8 cellular contexts compared by ENCODE assay signal in the genomic region with DNA sequence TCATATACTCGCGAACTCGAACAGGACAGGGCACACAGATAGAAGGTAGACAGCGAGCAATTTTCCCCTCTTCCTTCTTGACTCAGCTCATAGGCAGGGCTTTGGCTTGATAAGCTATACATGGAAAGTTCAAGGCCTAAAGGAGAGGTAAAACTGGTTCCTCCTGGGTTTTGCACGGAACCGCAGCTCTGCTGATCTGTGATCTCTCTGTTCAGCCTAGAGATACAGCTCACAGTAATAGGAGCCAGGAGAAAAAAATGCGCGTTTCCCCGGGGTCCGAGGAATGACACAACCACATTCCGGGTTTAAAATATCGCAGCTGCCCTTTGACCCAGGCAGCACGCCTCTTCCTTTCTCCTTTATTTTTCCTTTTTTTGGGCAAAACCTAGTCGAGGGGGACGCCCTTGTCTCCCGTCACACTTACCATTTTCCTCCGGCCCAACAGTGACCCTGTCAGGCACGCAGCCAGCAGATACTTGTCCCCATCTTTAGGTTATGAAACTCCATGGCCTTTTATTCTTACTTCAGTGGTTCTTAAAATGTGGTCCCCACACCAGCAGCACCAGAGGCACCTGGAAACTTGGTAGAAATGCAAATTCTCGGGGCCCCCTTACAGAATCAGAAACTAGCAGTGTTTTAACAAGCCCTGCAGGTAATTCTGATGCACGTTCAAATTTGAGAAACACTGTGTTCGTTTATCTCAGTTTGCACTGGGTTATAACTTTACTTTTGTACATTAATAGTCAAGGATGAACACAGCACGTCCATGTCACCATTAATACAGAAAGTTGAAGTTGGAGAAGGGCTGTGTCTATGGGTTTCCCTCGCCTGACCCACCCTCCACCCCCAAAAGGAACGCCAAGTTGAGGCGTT. TPM values are rescaled to one million over a fixed set of nuclear protein-coding genes. Genes with fewer than 3 reads are reported as not detected.
DNase-seq lines count a peak whose midpoint lies in the region; ATAC-seq, FAIRE-seq and TF ChIP-seq lines count a peak whose summit lies in the region.

No MANE protein-coding gene starts in this region.

- intact Hi-C loops in GM12878 (cut with micrococcal nuclease; ENCODE audit: unreplicated experiment) = loop anchor here (2.0 to 10.0 kb wide), 4 partner anchors 16 to 284 kb away; a partner anchor contains a TSS

- peak overlapping the region; percentile 80 for H2AFZ ChIP-seq in GM12878 (ENCODE audit: control insufficient read depth, low read depth, low read length)

- TSS peak; percentile 84 for BruUV-seq in GM12878 (replicated peaks; lab: Mats Ljungman, UMichigan)

- H3K27ac Mint-ChIP-seq in stimulated activated effector memory CD8-positive, alpha-beta T cell treated with anti-CD3 and anti-CD28 coated beads, Interleukin-12 subunit alpha, Interleukin-12 subunit beta, amount 100 ng/mL, for 72 hours = peak overlapping the region; percentile 100

- H3K9me3 Mint-ChIP-seq in stimulated activated effector memory CD8-positive, alpha-beta T cell treated with anti-CD3 and anti-CD28 coated beads, Interleukin-12 subunit alpha, Interleukin-12 subunit beta, amount 100 ng/mL, for 72 hours = no peaks in the 10 kb centered on the region

- no peaks in the 10 kb centered on the region for H3K9me3 ChIP-seq in GM12878 (replicated peaks; ENCODE audit: control insufficient read depth, insufficient read depth, low read length)

- no peak for TF ChIP-seq RAD21 in GM12878 (IDR thresholded peaks at IDR 0.05; ENCODE audit: insufficient read depth, low read depth, low read length)

- H3K4me2 ChIP-seq in GM12878 (ENCODE audit: control insufficient read depth, insufficient read depth) = peak overlapping the region; percentile 83

- POLR2A ChIA-PET in GM12878 (lab: Charles Lee) = interaction anchor here (0.7 to 6.3 kb wide), 10 partner anchors 14 to 118 kb away, joined by 3 to 61 read pairs (median 5); a partner anchor contains a TSS

- TF ChIP-seq POLR2A in GM12878 (IDR thresholded peaks at IDR 0.05; ENCODE audit: low read depth, low read length) = no peak

- in situ Hi-C loops in GM12878 (cut with MboI) = no loop called here

- CTCF ChIA-PET in GM12878 (lab: Yijun Ruan, JAX) = interaction anchor here (0.6 to 5.4 kb wide), 13 partner anchors 10 to 330 kb away, joined by 3 to 27 read pairs (median 5); a partner anchor contains a TSS

- H3K27me3 ChIP-seq in GM12878 (replicated peaks in 1 of 2; ENCODE audit: control insufficient read depth in 2 of 2, insufficient read depth in 2 of 2, low read length in 1 of 2) = no peaks in the 10 kb centered on the region

- peaks cover 0 to 9% of the 10 kb centered on the region in 2 experiments; a peak in 1 of 4 replicates for H3K36me3 ChIP-seq in GM12878 (ENCODE audit: control insufficient read depth in 2 of 2, insufficient read depth in 2 of 2, low read length in 1 of 2)

- H4K20me1 ChIP-seq in GM12878 (ENCODE audit: control insufficient read depth, insufficient read depth) = peaks cover 10% of the 10 kb centered on the region; the same call in 1 of the 2 replicates

- peak; percentile 4 for ATAC-seq in GM12878
- no peak for ATAC-seq in stimulated activated effector memory CD8-positive, alpha-beta T cell treated with anti-CD3 and anti-CD28 coated beads, Interleukin-12 subunit alpha, Interleukin-12 subunit beta, amount 100 ng/mL, for 72 hours
- ATAC-seq in HG03159 (IDR thresholded peaks at IDR 0.05; ENCODE audit: unreplicated experiment) = no peak

- peak overlapping the region; percentile 87 for H3K4me3 ChIP-seq in GM12878

- TF ChIP-seq EP300 in GM12878 (IDR thresholded peaks at IDR 0.05; ENCODE audit: borderline replicate concordance in 1 of 2, control insufficient read depth in 1 of 2, low read depth in 2 of 2, low read length in 2 of 2) = no peak

- 1% methylated on average over 25 of the region's 25 CpGs for WGBS in GM12878 (ENCODE audit: insufficient coverage, insufficient replicate concordance, low lambda C conversion rate, missing lambda C conversion rate)

- H3K4me1 Mint-ChIP-seq in stimulated activated effector memory CD8-positive, alpha-beta T cell treated with anti-CD3 and anti-CD28 coated beads, Interleukin-12 subunit alpha, Interleukin-12 subunit beta, amount 100 ng/mL, for 72 hours = peaks cover 46% of the 10 kb centered on the region

- FAIRE-seq in GM12878 (lab: Jason Lieb, UNC) = peak; percentile 72

- H3K27ac ChIP-seq in GM12878 (ENCODE audit: control insufficient read depth, insufficient read depth) = peak overlapping the region; percentile 98

- peak overlapping the region; percentile 98 for H3K4me3 Mint-ChIP-seq in stimulated activated effector memory CD8-positive, alpha-beta T cell treated with anti-CD3 and anti-CD28 coated beads, Interleukin-12 subunit alpha, Interleukin-12 subunit beta, amount 100 ng/mL, for 72 hours

- peaks cover 68% of the 10 kb centered on the region for H3K36me3 Mint-ChIP-seq in stimulated activated effector memory CD8-positive, alpha-beta T cell treated with anti-CD3 and anti-CD28 coated beads, Interleukin-12 subunit alpha, Interleukin-12 subunit beta, amount 100 ng/mL, for 72 hours

- RAD21 ChIA-PET in GM12878 (lab: Charles Lee; ENCODE audit: unreplicated experiment) = interaction anchor here (0.9 to 4.9 kb wide), 12 partner anchors 14 to 285 kb away, joined by 3 to 37 read pairs (median 5); a partner anchor contains a TSS

- SMC1A ChIA-PET in GM12878 (lab: Charles Lee; ENCODE audit: uncharacterized antibody, unreplicated experiment) = interaction anchor here (1.2 to 4.7 kb wide), 10 partner anchors 10 to 285 kb away, joined by 3 to 23 read pairs (median 7); a partner anchor contains a TSS

- peak; percentile 54 to 78 for DNase-seq in NCI-H2081 (lab: John Stamatoyannopoulos, UW)
- DNase-seq in NCI-H2081 treated with DMSO at 0.1 percent for 48 hours (lab: John Stamatoyannopoulos, UW) = no peak
- peak; percentile 67 for DNase-seq in NCI-H1105 treated with DMSO at 0.1 percent for 48 hours (lab: John Stamatoyannopoulos, UW)
- peak; percentile 51 for DNase-seq in GM12878 (ENCODE audit: low read depth, low spot score)
- DNase-seq in inferior parietal cortex (ENCODE audit: extremely low spot score) = peak; percentile 53
- DNase-seq in stimulated activated effector memory CD8-positive, alpha-beta T cell treated with anti-CD3 and anti-CD28 coated beads, Interleukin-12 subunit alpha, Interleukin-12 subunit beta, amount 100 ng/mL, for 72 hours (ENCODE audit: low spot score in 2 of 2) = no peak
- no peak for DNase-seq in DMS79 (lab: John Stamatoyannopoulos, UW)

- peaks cover 33% of the 10 kb centered on the region for H3K79me2 ChIP-seq in GM12878 (ENCODE audit: control insufficient read depth, insufficient read depth, low read length)

- peaks cover 22% of the 10 kb centered on the region for H3K4me1 ChIP-seq in GM12878 (ENCODE audit: control insufficient read depth, insufficient read depth, low read length)

- TF ChIP-seq CTCF in GM12878 (IDR thresholded peaks at IDR 0.05 in 2 of 3, conservative IDR thresholded peaks at IDR 0.05 in 1 of 3; ENCODE audit: control insufficient read depth in 2 of 3, extremely low read depth in 1 of 3, insufficient read depth in 1 of 3, low read depth in 3 of 3, low read length in 3 of 3) = no peak

- H3K9ac ChIP-seq in GM12878 (ENCODE audit: control insufficient read depth, insufficient read depth, low read length) = peak overlapping the region; percentile 93

RNA-seq across cellular contexts. Expression of a gene that starts 1.5 kb away (rescaled TPM):
- 86.9 and 95.9 TPM in 2 replicates for total RNA-seq in GM12878 (2013; cell fraction: nucleolus; rRNA removed)
- total RNA-seq in GM12878 (2014; rRNA removed) (40.9 and 42.3 TPM in 2 replicates), GM12878 (2014; rRNA removed; fragmentation: Illumina TruSeq; extraction: Trizol) (33.8 and 37.6 TPM in 2 replicates), GM12878 (2021) (105 and 114 TPM in 2 replicates)
- polyA plus RNA-seq in GM12878 (2011; ENCODE audit: low read depth) = 52.3 TPM
- polyA plus RNA-seq in GM12878 (2011; rRNA removed) (39.4 and 47.7 TPM in 2 replicates), GM12878 (2014; fragmentation: Illumina TruSeq; extraction: Trizol) (69.5 and 81.8 TPM in 2 replicates), GM12878 (2014; fragmentation: Nextera tagmentation; extraction: Ambion mirVana) (10 to 100 TPM; 21.0 to 27.0 TPM), GM12878 (2014; rRNA removed) (78.9 and 85.4 TPM in 2 replicates), GM12878 (2016; fragmentation: Nextera tagmentation; extraction: Ambion mirVana) (10 to 100 TPM; 70.8 to 74.5 TPM)
- polyA plus RNA-seq in GM12878 (2011; cell fraction: cytosol; rRNA removed) = 88.5 and 98.7 TPM in 2 replicates
- polyA plus RNA-seq in GM12878 (2011; cell fraction: nucleus; rRNA removed) = 47.3 and 65.2 TPM in 2 replicates
- 89.6 and 99.7 TPM in 2 replicates for polyA plus RNA-seq in GM12878 (2012)
- polyA minus RNA-seq in GM12878 (2011; rRNA and poly(A)+ RNA removed) = 53.3 and 89.4 TPM in 2 replicates
- 35.5 and 39.2 TPM in 2 replicates for polyA minus RNA-seq in GM12878 (2011; cell fraction: cytosol; rRNA and poly(A)+ RNA removed)
- polyA minus RNA-seq in GM12878 (2011; cell fraction: nucleus; rRNA and poly(A)+ RNA removed) = 19.1 and 33.7 TPM in 2 replicates

RNA-seq across cellular contexts. Expression of a gene that starts 14.8 kb away (rescaled TPM):
- total RNA-seq in GM12878 (2013; cell fraction: nucleolus; rRNA removed) = 251 and 278 TPM in 2 replicates
- total RNA-seq in GM12878 (2014; rRNA removed) (2,317 and 2,414 TPM in 2 replicates), GM12878 (2014; rRNA removed; fragmentation: Illumina TruSeq; extraction: Trizol) (3,231 and 3,325 TPM in 2 replicates), GM12878 (2021) (2,200 and 2,256 TPM in 2 replicates)
- polyA plus RNA-seq in GM12878 (2011; ENCODE audit: low read depth) = 15,073 TPM
- polyA plus RNA-seq in GM12878 (2011; rRNA removed) (2,867 and 3,528 TPM in 2 replicates), GM12878 (2014; fragmentation: Illumina TruSeq; extraction: Trizol) (4,821 and 5,052 TPM in 2 replicates), GM12878 (2014; fragmentation: Nextera tagmentation; extraction: Ambion mirVana) (1,000 to 10,000 TPM; 3,319 to 3,754 TPM), GM12878 (2014; rRNA removed) (3,219 and 3,296 TPM in 2 replicates), GM12878 (2016; fragmentation: Nextera tagmentation; extraction: Ambion mirVana) (1,000 to 10,000 TPM; 2,341 to 2,536 TPM)
- polyA plus RNA-seq in GM12878 (2011; cell fraction: cytosol; rRNA removed) = 1,769 and 1,817 TPM in 2 replicates
- 668 and 763 TPM in 2 replicates for polyA plus RNA-seq in GM12878 (2011; cell fraction: nucleus; rRNA removed)
- polyA plus RNA-seq in GM12878 (2012) = 4,332 and 4,612 TPM in 2 replicates
- 682 and 694 TPM in 2 replicates for polyA minus RNA-seq in GM12878 (2011; rRNA and poly(A)+ RNA removed)
- polyA minus RNA-seq in GM12878 (2011; cell fraction: cytosol; rRNA and poly(A)+ RNA removed) = 326 and 362 TPM in 2 replicates
- 94.9 and 131 TPM in 2 replicates for polyA minus RNA-seq in GM12878 (2011; cell fraction: nucleus; rRNA and poly(A)+ RNA removed)

RNA-seq across cellular contexts. Expression of a gene that starts 43.2 kb away (rescaled TPM):
- 35.9 and 43.1 TPM in 2 replicates for total RNA-seq in GM12878 (2013; cell fraction: nucleolus; rRNA removed)
- total RNA-seq in GM12878 (2014; rRNA removed) (14.7 and 17.5 TPM in 2 replicates), GM12878 (2014; rRNA removed; fragmentation: Illumina TruSeq; extraction: Trizol) (18.5 and 19.9 TPM in 2 replicates), GM12878 (2021) (15.9 and 17.1 TPM in 2 replicates)
- 15.8 TPM for polyA plus RNA-seq in GM12878 (2011; ENCODE audit: low read depth)
- polyA plus RNA-seq in GM12878 (2011; rRNA removed) (29.6 and 30.7 TPM in 2 replicates), GM12878 (2014; fragmentation: Illumina TruSeq; extraction: Trizol) (29.7 and 29.9 TPM in 2 replicates), GM12878 (2014; fragmentation: Nextera tagmentation; extraction: Ambion mirVana) (10 to 100 TPM; 25.0 to 29.7 TPM), GM12878 (2014; rRNA removed) (19.9 and 28.1 TPM in 2 replicates), GM12878 (2016; fragmentation: Nextera tagmentation; extraction: Ambion mirVana) (10 to 100 TPM; 15.4 to 20.9 TPM)
- polyA plus RNA-seq in GM12878 (2011; cell fraction: cytosol; rRNA removed) = 25.2 and 26.9 TPM in 2 replicates
- polyA plus RNA-seq in GM12878 (2011; cell fraction: nucleus; rRNA removed) = 82.1 and 92.2 TPM in 2 replicates
- 20.4 and 24.4 TPM in 2 replicates for polyA plus RNA-seq in GM12878 (2012)
- 14.0 and 14.2 TPM in 2 replicates for polyA minus RNA-seq in GM12878 (2011; rRNA and poly(A)+ RNA removed)
- 3.2 and 5.6 TPM in 2 replicates for polyA minus RNA-seq in GM12878 (2011; cell fraction: cytosol; rRNA and poly(A)+ RNA removed)
- 7.7 and 10.5 TPM in 2 replicates for polyA minus RNA-seq in GM12878 (2011; cell fraction: nucleus; rRNA and poly(A)+ RNA removed)

Comparison
In these comparisons a context has a peak if more than half of its experiments do, and no peak if none do; other contexts are left out.
1. DNase-seq: peak in NCI-H2081 (2 of 2), NCI-H1105 treated with DMSO at 0.1 percent for 48 hours (single experiment), GM12878 (single experiment) and inferior parietal cortex (single experiment); none in NCI-H2081 treated with DMSO at 0.1 percent for 48 hours (single experiment), stimulated activated effector memory CD8-positive, alpha-beta T cell treated with anti-CD3 and anti-CD28 coated beads, Interleukin-12 subunit alpha, Interleukin-12 subunit beta, amount 100 ng/mL, for 72 hours (0 of 2) and DMS79 (single experiment).